16 cellular contexts compared by ENCODE assay signal in genomic region chr5:164184158-164184557, GRCh38.
"Had no signal": no experiment of that assay in that cellular context is flagged by ENCODE, and none has a peak within 500 bp of the region (broad histone marks: within the 10 kb centered on the region; RNA-seq: fewer than 3 reads in every experiment).

No MANE protein-coding gene starts in this region.

- H3K4me1 ChIP-seq: right lobe of liver, suprapubic skin, upper lobe of left lung had no signal

- H3K27me3 Mint-ChIP-seq: dendritic cell treated with granulocyte-macrophage colony-stimulating factor and Interleukin-4, amounts not matched to agents 40 ng/mL and 50 ng/mL, for 4 days; effector memory CD8-positive, alpha-beta T cell; stimulated activated naive CD8-positive, alpha-beta T cell treated with anti-CD3 and anti-CD28 coated beads, Interleukin-15, Interleukin-2, amounts not matched to agents 100 ng/mL and 50 ng/mL, for 24 hours; T-cell had no signal

- H3K4me3 Mint-ChIP-seq: dendritic cell treated with granulocyte-macrophage colony-stimulating factor and Interleukin-4, amounts not matched to agents 40 ng/mL and 50 ng/mL, for 4 days; effector memory CD8-positive, alpha-beta T cell; natural killer cell; stimulated activated naive CD8-positive, alpha-beta T cell treated with anti-CD3 and anti-CD28 coated beads, Interleukin-15, Interleukin-2, amounts not matched to agents 100 ng/mL and 50 ng/mL, for 24 hours; T-cell had no signal

- H3K4me3 ChIP-seq: heart left ventricle, right lobe of liver, smooth muscle cell, suprapubic skin, upper lobe of left lung had no signal

- DNase-seq: activated naive CD4-positive, alpha-beta T cell; cerebellar nuclear complex; effector memory CD8-positive, alpha-beta T cell; heart left ventricle; kidney glomerular epithelial cell; mesenchymal stem cell; natural killer cell; nucleus accumbens; right lobe of liver; T-cell; T-helper 9 cell had no signal

- H3K27ac ChIP-seq: heart left ventricle, right lobe of liver, suprapubic skin, upper lobe of left lung had no signal

- H3K9me3 Mint-ChIP-seq: dendritic cell treated with granulocyte-macrophage colony-stimulating factor and Interleukin-4, amounts not matched to agents 40 ng/mL and 50 ng/mL, for 4 days; stimulated activated naive CD8-positive, alpha-beta T cell treated with anti-CD3 and anti-CD28 coated beads, Interleukin-15, Interleukin-2, amounts not matched to agents 100 ng/mL and 50 ng/mL, for 24 hours had no signal

- H3K36me3 ChIP-seq: heart left ventricle, right lobe of liver, suprapubic skin, upper lobe of left lung had no signal

- H3K36me3 Mint-ChIP-seq: natural killer cell, T-cell had no signal

- H3K9me3 ChIP-seq: heart left ventricle, right lobe of liver, upper lobe of left lung had no signal

- H3K27ac Mint-ChIP-seq: dendritic cell treated with granulocyte-macrophage colony-stimulating factor and Interleukin-4, amounts not matched to agents 40 ng/mL and 50 ng/mL, for 4 days; effector memory CD8-positive, alpha-beta T cell; natural killer cell; stimulated activated naive CD8-positive, alpha-beta T cell treated with anti-CD3 and anti-CD28 coated beads, Interleukin-15, Interleukin-2, amounts not matched to agents 100 ng/mL and 50 ng/mL, for 24 hours; T-cell had no signal

- H3K4me1 Mint-ChIP-seq: natural killer cell, T-cell had no signal

- H3K27me3 ChIP-seq: heart left ventricle, right lobe of liver, suprapubic skin, upper lobe of left lung had no signal
